Comparison of ENCODE assay signal across 8 cellular contexts in the genomic region with DNA sequence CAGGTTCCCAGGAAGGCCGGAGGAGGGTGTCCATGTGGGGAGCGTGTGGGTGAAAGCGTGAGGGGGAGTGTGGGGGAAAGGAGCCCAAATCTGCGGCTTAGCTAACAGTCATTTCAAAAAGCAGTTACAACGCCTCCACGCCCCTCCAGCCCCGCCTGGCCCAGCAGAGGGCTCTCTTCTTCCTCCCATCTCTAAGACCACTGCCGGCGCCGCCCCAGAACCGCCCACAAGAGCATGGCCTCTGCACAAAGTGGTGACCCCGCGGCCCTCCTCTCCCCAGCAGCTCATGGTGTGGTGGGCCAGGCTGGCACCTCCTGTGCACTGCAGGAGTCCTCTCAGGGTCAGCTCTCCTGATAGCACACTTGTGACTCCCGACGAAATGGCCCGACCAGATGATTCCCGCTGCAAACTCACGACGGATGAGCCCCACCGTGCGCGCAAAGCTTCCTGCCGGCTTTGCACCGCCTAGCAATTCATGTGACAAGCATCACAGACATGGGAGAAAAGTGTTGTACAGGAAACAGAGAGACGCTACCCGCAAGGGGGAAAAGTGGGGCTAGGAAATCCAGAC. TPM values are rescaled to one million over a fixed set of nuclear protein-coding genes. Genes with fewer than 3 reads are reported as not detected.
DNase-seq lines count a peak whose midpoint lies in the region; ATAC-seq, FAIRE-seq and TF ChIP-seq lines count a peak whose summit lies in the region.

No MANE protein-coding gene starts in this region.

- no peaks in the 10 kb centered on the region for H3K9me3 ChIP-seq in trophoblast cell (ENCODE audit: insufficient read depth, low read depth, low read length)
- H3K9me3 ChIP-seq in tibial nerve, result no peaks in the 10 kb centered on the region

- WGBS in trophoblast cell (ENCODE audit: extremely low coverage, insufficient coverage, insufficient read length), result no CpG with 5 or more reads among the region's 26 CpGs
- WGBS in tibial nerve, 2 donors, result 4 to 7% methylated on average over 24 to 25 of the region's 26 CpGs

- H2BK5ac ChIP-seq in trophoblast cell (ENCODE audit: low read depth, low read length, poor library complexity), result peak overlapping the region; percentile 61

- H2BK12ac ChIP-seq in trophoblast cell (ENCODE audit: low read length), result peak overlapping the region; percentile 92

- H3K4me3 ChIP-seq in trophoblast cell (ENCODE audit: low read depth, low read length) (peak overlapping the region; percentile 70), tibial nerve (peak overlapping the region; percentile 23 to 59 (median 44))

- H3K36me3 Mint-ChIP-seq in activated naive CD4-positive, alpha-beta T cell treated with anti-CD3 and anti-CD28 coated beads, Interleukin-2, amount 50 U/mL, for 72 hours, result no peaks in the 10 kb centered on the region

- H3K27me3 ChIP-seq in trophoblast cell (ENCODE audit: insufficient read depth, low read length) (no peaks in the 10 kb centered on the region), tibial nerve (no peaks in the 10 kb centered on the region)

- H3K36me3 ChIP-seq in trophoblast cell (ENCODE audit: control insufficient read depth in 1 of 2, insufficient read depth in 2 of 2, low read length in 2 of 2) (peaks cover 0 to 2% of the 10 kb centered on the region in 2 experiments), tibial nerve (no peaks in the 10 kb centered on the region)

- H3K23ac ChIP-seq in trophoblast cell (ENCODE audit: low read length), result no peak overlapping the region

- peak overlapping the region; percentile 63 for H4K8ac ChIP-seq in trophoblast cell (ENCODE audit: low read depth, low read length)

- peak overlapping the region; percentile 86 for H4K91ac ChIP-seq in trophoblast cell (ENCODE audit: low read depth, low read length)

- H3K79me2 ChIP-seq in trophoblast cell (ENCODE audit: control insufficient read depth, insufficient read depth, low read length, poor library complexity), result peaks cover 1% of the 10 kb centered on the region

- TF ChIP-seq CTCF in D721Med (IDR thresholded peaks at IDR 0.05; ENCODE audit: insufficient read depth, missing control alignments) (peak; percentile 45), tibial nerve (IDR thresholded peaks at IDR 0.05) (peak; percentile 54 to 75 (median 58))

- H4K12ac ChIP-seq in trophoblast cell (ENCODE audit: low read depth, low read length), result peak overlapping the region; percentile 87

- peak overlapping the region; percentile 69 for H3K27ac ChIP-seq in trophoblast cell (ENCODE audit: low read depth, low read length)
- peak overlapping the region in 3 of 4 donors; percentile 37 to 74 (median 72) for H3K27ac ChIP-seq in tibial nerve

- no peak for TF ChIP-seq POLR2A in tibial nerve (IDR thresholded peaks at IDR 0.05)

- H3K4me1 ChIP-seq in trophoblast cell (ENCODE audit: control insufficient read depth in 1 of 2, insufficient read depth in 2 of 2, low read length in 2 of 2), result peaks cover 2 to 5% of the 10 kb centered on the region in 2 experiments
- H3K4me1 ChIP-seq in tibial nerve, result peaks cover 0 to 11% (median 0%) of the 10 kb centered on the region in 4 donors

- no peak overlapping the region for H3K4ac ChIP-seq in trophoblast cell (ENCODE audit: low read depth, low read length)

- no peak overlapping the region for H2AK5ac ChIP-seq in trophoblast cell (ENCODE audit: low read length)

- H3K9me3 Mint-ChIP-seq in activated naive CD4-positive, alpha-beta T cell treated with anti-CD3 and anti-CD28 coated beads, Interleukin-2, amount 50 U/mL, for 72 hours, result peaks cover 9 to 15% of the 10 kb centered on the region in 2 donors

- H3K9ac ChIP-seq in trophoblast cell (ENCODE audit: low read length), result peak overlapping the region; percentile 31

- in situ Hi-C loops in SK-MEL-5 (cut with HindIII; ENCODE audit: low pct_unique_long_range_greater_than_20kb, low sequenced_read_pairs), result loop anchor here (5.0 kb wide), 1 partner anchor 85 kb away; no protein-coding TSS in a partner anchor

- peak overlapping the region; percentile 96 for H2AFZ ChIP-seq in trophoblast cell (ENCODE audit: insufficient read depth, low read length, poor library complexity)

- H3K79me1 ChIP-seq in trophoblast cell (ENCODE audit: low read length), result peaks cover 6% of the 10 kb centered on the region

- ATAC-seq in GM21360 (IDR thresholded peaks at IDR 0.05; ENCODE audit: unreplicated experiment), result peak; percentile 99
- peak; percentile 97 to 99 for ATAC-seq in activated naive CD4-positive, alpha-beta T cell treated with anti-CD3 and anti-CD28 coated beads, Interleukin-2, amount 50 U/mL, for 72 hours
- ATAC-seq in Right ventricle myocardium superior (ENCODE audit: poor library complexity), result peak; percentile 100

- peak overlapping the region; percentile 72 for H3K18ac ChIP-seq in trophoblast cell (ENCODE audit: low read length)

- intact Hi-C loops in Right ventricle myocardium superior (cut with DNase I), result loop anchor here (5.0 kb wide), 1 partner anchor 115 kb away; no protein-coding TSS in a partner anchor

- DNase-seq in D721Med (ENCODE audit: insufficient read length, low spot score) (no peak), HT-29 (ENCODE audit: low spot score) (peak; percentile 74), SK-MEL-5 (ENCODE audit: low read depth, low spot score) (peak; percentile 97), Right ventricle myocardium superior (peak; percentile 94), trophoblast cell (peak; percentile 72 to 75), tibial nerve (ENCODE audit: low spot score in 2 of 2) (peak; percentile 74 to 81)
- DNase-seq in activated naive CD4-positive, alpha-beta T cell treated with anti-CD3 and anti-CD28 coated beads, Interleukin-2, amount 50 U/mL, for 72 hours (ENCODE audit: low spot score in 2 of 2), result peak; percentile 76 to 85

- peak overlapping the region; percentile 88 to 90 for H3K27ac Mint-ChIP-seq in activated naive CD4-positive, alpha-beta T cell treated with anti-CD3 and anti-CD28 coated beads, Interleukin-2, amount 50 U/mL, for 72 hours

- FAIRE-seq in D721Med (lab: Jason Lieb, UNC), result no peak

- peak overlapping the region; percentile 85 for H2BK120ac ChIP-seq in trophoblast cell (ENCODE audit: insufficient read depth, low read length, poor library complexity)

- H3K14ac ChIP-seq in trophoblast cell (ENCODE audit: low read length), result peak overlapping the region; percentile 53

- H3K4me2 ChIP-seq in trophoblast cell (ENCODE audit: low read length), result peak overlapping the region; percentile 79

- peak in 1 of 2 donors; percentile 36 for TF ChIP-seq EP300 in tibial nerve (IDR thresholded peaks at IDR 0.05)

RNA-seq across cellular contexts. Expression of a gene that starts 12.4 kb away (rescaled TPM):
- total RNA-seq in HT-29 (2014; rRNA removed; shearing (Covaris generic)), result 10.5 and 16.6 TPM in 2 replicates
- 50.4 and 71.8 TPM in 2 replicates for total RNA-seq in SK-MEL-5 (2014; rRNA removed; shearing (Covaris generic))
- 45.1 and 55.0 TPM in 2 replicates for polyA plus RNA-seq in SK-MEL-5 (2015; cell fraction: cytosol; rRNA removed)
- polyA plus RNA-seq in SK-MEL-5 (2015; cell fraction: nucleus; rRNA removed), result 66.8 and 75.0 TPM in 2 replicates
- total RNA-seq in activated naive CD4-positive, alpha-beta T cell treated with anti-CD3 and anti-CD28 coated beads, Interleukin-2, amount 50 U/mL, for 72 hours, result 10 to 100 TPM; 33.7 to 76.2 TPM
- total RNA-seq in Right ventricle myocardium superior (23.8 TPM), tibial nerve (10 to 100 TPM; 26.2 to 29.4 (median 27.8) TPM)
- 19.5 and 19.6 TPM in 2 replicates for polyA plus RNA-seq in trophoblast cell (2013)

RNA-seq across cellular contexts. Expression of a gene that starts 37.1 kb away (rescaled TPM):
- not detected in 2 replicates for total RNA-seq in HT-29 (2014; rRNA removed; shearing (Covaris generic))
- 0.45 TPM in 1 of 2 replicates, not detected in the other for total RNA-seq in SK-MEL-5 (2014; rRNA removed; shearing (Covaris generic))
- not detected in 2 replicates for polyA plus RNA-seq in SK-MEL-5 (2015; cell fraction: cytosol; rRNA removed)
- polyA plus RNA-seq in SK-MEL-5 (2015; cell fraction: nucleus; rRNA removed), result 8.3 and 11.1 TPM in 2 replicates
- total RNA-seq in activated naive CD4-positive, alpha-beta T cell treated with anti-CD3 and anti-CD28 coated beads, Interleukin-2, amount 50 U/mL, for 72 hours, result not detected
- not detected for total RNA-seq in Right ventricle myocardium superior
- 4.0 and 4.8 TPM in 2 replicates for polyA plus RNA-seq in trophoblast cell (2013)
- not detected for total RNA-seq in tibial nerve

RNA-seq across cellular contexts. Expression of a gene that starts 43.5 kb away (rescaled TPM):
- total RNA-seq in HT-29 (2014; rRNA removed; shearing (Covaris generic)), result not detected in 2 replicates
- 0.48 and 0.79 TPM in 2 replicates for total RNA-seq in SK-MEL-5 (2014; rRNA removed; shearing (Covaris generic))
- polyA plus RNA-seq in SK-MEL-5 (2015; cell fraction: cytosol; rRNA removed), result 0.19 and 0.52 TPM in 2 replicates
- polyA plus RNA-seq in SK-MEL-5 (2015; cell fraction: nucleus; rRNA removed), result 1.3 and 8.4 TPM in 2 replicates
- under 1 TPM in 1 of 2 donors, not detected in 1; 0.25 TPM for total RNA-seq in activated naive CD4-positive, alpha-beta T cell treated with anti-CD3 and anti-CD28 coated beads, Interleukin-2, amount 50 U/mL, for 72 hours
- total RNA-seq in Right ventricle myocardium superior (not detected), tibial nerve (under 1 TPM in 3 of 4 donors, not detected in 1; 0.21 to 0.66 (median 0.60) TPM)
- polyA plus RNA-seq in trophoblast cell (2013), result 0.22 and 0.25 TPM in 2 replicates

RNA-seq across cellular contexts. Expression of a gene that starts 43.6 kb away (rescaled TPM):
- not detected in 2 replicates for total RNA-seq in HT-29 (2014; rRNA removed; shearing (Covaris generic))
- 0.51 and 0.58 TPM in 2 replicates for total RNA-seq in SK-MEL-5 (2014; rRNA removed; shearing (Covaris generic))
- 0.21 and 0.41 TPM in 2 replicates for polyA plus RNA-seq in SK-MEL-5 (2015; cell fraction: cytosol; rRNA removed)
- polyA plus RNA-seq in SK-MEL-5 (2015; cell fraction: nucleus; rRNA removed), result 3.6 and 3.9 TPM in 2 replicates
- under 1 TPM; 0.05 to 0.14 TPM for total RNA-seq in activated naive CD4-positive, alpha-beta T cell treated with anti-CD3 and anti-CD28 coated beads, Interleukin-2, amount 50 U/mL, for 72 hours
- total RNA-seq in Right ventricle myocardium superior (1.9 TPM), tibial nerve (1 to 10 TPM in 2 of 4 donors, under 1 TPM in 2; 0.44 to 8.4 (median 0.82) TPM)
- 0.07 and 0.15 TPM in 2 replicates for polyA plus RNA-seq in trophoblast cell (2013)
